15 cellular contexts compared by ENCODE assay signal in the genomic region with DNA sequence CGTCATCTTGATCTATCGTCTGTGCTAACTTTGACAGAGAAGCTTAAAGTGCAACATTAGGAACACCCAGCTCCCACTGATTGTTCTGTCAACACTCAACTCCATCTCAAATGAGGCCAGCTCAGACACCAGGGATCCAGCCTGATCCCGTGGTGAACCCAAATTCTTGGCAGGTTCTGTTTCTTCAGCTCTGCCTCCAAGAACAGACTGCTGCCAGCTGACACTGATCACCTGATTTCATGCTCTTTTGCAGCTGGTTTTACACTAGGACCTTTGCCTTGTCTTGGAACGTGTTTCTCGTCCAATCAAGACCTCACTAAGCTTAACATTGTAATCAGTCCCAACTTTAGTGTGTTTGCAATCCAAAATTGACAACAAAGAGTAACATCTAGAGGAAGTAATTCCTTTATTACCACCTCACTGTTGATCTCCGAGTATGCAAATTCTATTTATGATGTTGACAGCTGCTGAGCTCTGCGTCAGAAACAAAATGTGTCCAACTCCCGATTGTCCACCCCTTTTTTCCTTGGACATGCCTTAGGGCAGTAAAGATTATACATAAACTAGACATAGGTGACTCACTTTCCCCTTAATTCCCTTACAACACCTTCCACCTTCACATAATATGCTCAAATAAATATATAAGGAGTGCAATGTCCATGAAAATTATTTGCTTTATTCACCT. TPM values are rescaled to one million over a fixed set of nuclear protein-coding genes. Genes with fewer than 3 reads are reported as not detected.
DNase-seq lines count a peak whose midpoint lies in the region; ATAC-seq, FAIRE-seq and TF ChIP-seq lines count a peak whose summit lies in the region.
"Had no signal": no experiment of that assay in that cellular context is flagged by ENCODE, and none has a peak within 500 bp of the region (broad histone marks: within the 10 kb centered on the region; RNA-seq: fewer than 3 reads in every experiment).

No MANE protein-coding gene starts in this region.

- intact Hi-C loops in activated B cell treated with CpG ODN at 0.5 μM for 24 hours (cut with micrococcal nuclease) (no loop called here), left colon (cut with DNase I, micrococcal nuclease) (no loop called here)

- H3K9ac ChIP-seq in MM.1S (ENCODE audit: low read length) = peak overlapping the region; percentile 43; the same call in 1 of the 2 replicates

- POLR2A ChIA-PET in activated B cell treated with CpG ODN at 0.5 μM for 24 hours (lab: Charles Lee) = interaction anchor here (0.6 to 2.7 kb wide), 5 partner anchors 87 to 676 kb away, joined by 3 to 9 read pairs (median 6); partner anchors contain the start of genes ELOVL1 and KDM4A
- POLR2A ChIA-PET in activated CD8-positive, alpha-beta T cell treated with anti-CD3 and anti-CD28 coated beads, Interleukin-2, amount 10 ng/mL, durations not matched to agents 7 days and 5 days (lab: Charles Lee) = no interaction called here

- H3K36me3 ChIP-seq in MM.1S (replicated peaks; ENCODE audit: insufficient read depth, low read length) (no peaks in the 10 kb centered on the region; the same call in 1 of the 2 replicates), small intestine (ENCODE audit: control insufficient read depth in 2 of 2, insufficient read depth in 2 of 2, low read length in 2 of 2) (peaks cover 9 to 10% of the 10 kb centered on the region in 2 donors)

- H3K4me1 ChIP-seq in MM.1S (ENCODE audit: low read length) (peaks cover 12% of the 10 kb centered on the region), small intestine (ENCODE audit: control insufficient read depth in 2 of 2, insufficient read depth in 1 of 2, low read depth in 1 of 2, low read length in 1 of 2) (no peaks in the 10 kb centered on the region)

- ATAC-seq in activated B cell treated with CpG ODN at 0.5 μM for 24 hours (ENCODE audit: low read depth) (no peak), left colon (peak; percentile 46), GM21515 (IDR thresholded peaks at IDR 0.05; ENCODE audit: unreplicated experiment) (no peak)
- ATAC-seq in activated CD8-positive, alpha-beta T cell treated with anti-CD3 and anti-CD28 coated beads, Interleukin-2, amount 10 ng/mL, durations not matched to agents 7 days and 5 days = no peak

- no peak for TF ChIP-seq CTCF in MM.1S (IDR thresholded peaks at IDR 0.05; ENCODE audit: low read length)
- TF ChIP-seq CTCF in activated B cell treated with CpG ODN at 0.5 μM for 24 hours (IDR thresholded peaks at IDR 0.05) = no peak

- no peaks in the 10 kb centered on the region for H3K9me3 Mint-ChIP-seq in activated B cell treated with CpG ODN at 0.5 μM for 24 hours
- H3K9me3 Mint-ChIP-seq in activated CD8-positive, alpha-beta T cell treated with anti-CD3 and anti-CD28 coated beads, Interleukin-2, amount 10 ng/mL, durations not matched to agents 7 days and 5 days (ENCODE audit: insufficient read depth) = no peaks in the 10 kb centered on the region
- H3K9me3 Mint-ChIP-seq: activated CD4-positive, alpha-beta memory T cell treated with anti-CD3 and anti-CD28 coated beads for 36 hours had no signal

- peak overlapping the region; percentile 19 for H3K4me3 Mint-ChIP-seq in activated B cell treated with CpG ODN at 0.5 μM for 24 hours
- H3K4me3 Mint-ChIP-seq in activated CD8-positive, alpha-beta T cell treated with anti-CD3 and anti-CD28 coated beads, Interleukin-2, amount 10 ng/mL, durations not matched to agents 7 days and 5 days = no peak overlapping the region

- no peaks in the 10 kb centered on the region for H3K9me2 ChIP-seq in MM.1S (replicated peaks; ENCODE audit: insufficient read depth, low read length)

- no peaks in the 10 kb centered on the region for H3K79me2 ChIP-seq in MM.1S (ENCODE audit: low read length)

- no peaks in the 10 kb centered on the region for H4K20me1 ChIP-seq in MM.1S (ENCODE audit: insufficient read depth, low read length)

- peak overlapping the region; percentile 86; the same call in 1 of the 2 replicates for H3K27ac ChIP-seq in MM.1S (ENCODE audit: low read length)
- peak overlapping the region in 1 of 2 donors; percentile 81 for H3K27ac ChIP-seq in small intestine (ENCODE audit: low read depth in 1 of 2, low read length in 1 of 2)
- H3K27ac ChIP-seq: SJCRH30 had no signal

- H3K4me1 Mint-ChIP-seq in activated B cell treated with CpG ODN at 0.5 μM for 24 hours = peaks cover 17% of the 10 kb centered on the region
- peaks cover 22% of the 10 kb centered on the region for H3K4me1 Mint-ChIP-seq in activated CD8-positive, alpha-beta T cell treated with anti-CD3 and anti-CD28 coated beads, Interleukin-2, amount 10 ng/mL, durations not matched to agents 7 days and 5 days (ENCODE audit: low read depth)

- H2AFZ ChIP-seq in MM.1S (ENCODE audit: low read length) = peak overlapping the region; percentile 69; the same call in 1 of the 2 replicates

- no peaks in the 10 kb centered on the region for H3K9me3 ChIP-seq in MM.1S (replicated peaks; ENCODE audit: insufficient read depth, low read length)
- H3K9me3 ChIP-seq in small intestine (ENCODE audit: control insufficient read depth, low read depth) = no peaks in the 10 kb centered on the region
- H3K9me3 ChIP-seq: SJCRH30, vagina had no signal

- H3K4me3 ChIP-seq in MM.1S (ENCODE audit: low read length) = peak overlapping the region; percentile 60; the same call in 1 of the 2 replicates
- H3K4me3 ChIP-seq in small intestine (ENCODE audit: low read depth in 1 of 2, low read length in 2 of 2) = no peak overlapping the region
- H3K4me3 ChIP-seq: SJCRH30 had no signal

- CTCF ChIA-PET in activated B cell treated with CpG ODN at 0.5 μM for 24 hours (lab: Charles Lee) = no interaction called here
- CTCF ChIA-PET in activated CD8-positive, alpha-beta T cell treated with anti-CD3 and anti-CD28 coated beads, Interleukin-2, amount 10 ng/mL, durations not matched to agents 7 days and 5 days (lab: Charles Lee) = interaction anchor here (1.2 to 1.9 kb wide), 3 partner anchors 41 to 229 kb away, joined by 3 to 8 read pairs (median 8); no protein-coding TSS in a partner anchor

- FAIRE-seq in small intestine (lab: Jason Lieb, UNC) = no peak
- FAIRE-seq: frontal cortex had no signal

- H3K27me3 Mint-ChIP-seq in activated B cell treated with CpG ODN at 0.5 μM for 24 hours = peaks cover 20% of the 10 kb centered on the region
- peaks cover 38% of the 10 kb centered on the region for H3K27me3 Mint-ChIP-seq in activated CD8-positive, alpha-beta T cell treated with anti-CD3 and anti-CD28 coated beads, Interleukin-2, amount 10 ng/mL, durations not matched to agents 7 days and 5 days (ENCODE audit: low read depth)

- peak overlapping the region; percentile 82 for H3K4me2 ChIP-seq in MM.1S (ENCODE audit: low read depth, low read length)

- peaks cover 22% of the 10 kb centered on the region for H3F3A ChIP-seq in MM.1S (ENCODE audit: insufficient read depth, low read length)

- no peak for DNase-seq in MM.1S
- no peak for DNase-seq in activated B cell treated with CpG ODN at 0.5 μM for 24 hours
- DNase-seq in left colon = peak; percentile 47 to 58
- peak; percentile 82 for DNase-seq in small intestine
- DNase-seq in RPMI8226 = no peak
- no peak for DNase-seq in activated CD8-positive, alpha-beta T cell treated with anti-CD3 and anti-CD28 coated beads, Interleukin-2, amount 10 ng/mL, durations not matched to agents 7 days and 5 days
- DNase-seq: activated gamma-delta T cell; GDM1; NCI-H446 treated with DMSO at 0.1 percent for 48 hours; stimulated activated CD4-positive, alpha-beta T cell treated with anti-CD3 and anti-CD28 coated beads, Interleukin-4, amount 100 ng/mL, for 1 hour had no signal

- whole genome bisulfite sequencing in small intestine, 3 donors = 20 to 63% (median 39%) methylated on average over 8 of the region's 8 CpGs

- H3K36me3 Mint-ChIP-seq in activated B cell treated with CpG ODN at 0.5 μM for 24 hours (ENCODE audit: low read depth) = peaks cover 21% of the 10 kb centered on the region
- H3K36me3 Mint-ChIP-seq in activated CD8-positive, alpha-beta T cell treated with anti-CD3 and anti-CD28 coated beads, Interleukin-2, amount 10 ng/mL, durations not matched to agents 7 days and 5 days (ENCODE audit: low read depth) = peaks cover 18% of the 10 kb centered on the region

- H3K27ac Mint-ChIP-seq in activated B cell treated with CpG ODN at 0.5 μM for 24 hours = no peak overlapping the region
- no peak overlapping the region for H3K27ac Mint-ChIP-seq in activated CD8-positive, alpha-beta T cell treated with anti-CD3 and anti-CD28 coated beads, Interleukin-2, amount 10 ng/mL, durations not matched to agents 7 days and 5 days

- H3K27me3 ChIP-seq in MM.1S (replicated peaks; ENCODE audit: insufficient read depth, low read length) (no peaks in the 10 kb centered on the region), small intestine (ENCODE audit: control insufficient read depth in 2 of 2, insufficient read depth in 2 of 2, low read length in 2 of 2) (no peaks in the 10 kb centered on the region)
- H3K27me3 ChIP-seq: SJCRH30, vagina had no signal

RNA-seq across cellular contexts. Expression of gene HYI, which starts 1.6 kb away (rescaled TPM):
- total RNA-seq in activated B cell treated with CpG ODN at 0.5 μM for 24 hours (10.0 and 12.3 TPM in 2 replicates), left colon (10 to 100 TPM; 60.9 to 74.3 TPM)
- polyA plus RNA-seq in small intestine = 100 to 1,000 TPM in 2 of 3 donors, 10 to 100 TPM in 1; 42.6 to 234 (median 212) TPM
- total RNA-seq in activated CD8-positive, alpha-beta T cell treated with anti-CD3 and anti-CD28 coated beads, Interleukin-2, amount 10 ng/mL, durations not matched to agents 7 days and 5 days = 1 to 10 TPM; 8.4 to 9.5 TPM
- total RNA-seq: SJCRH30 had no signal

Comparison
In these comparisons a context has a peak if more than half of its experiments do, and no peak if none do; other contexts are left out.
1. DNase-seq: peak in left colon (2 of 2) and small intestine (single experiment); none in MM.1S (single experiment), activated B cell treated with CpG ODN at 0.5 μM for 24 hours (single experiment), RPMI8226 (single experiment) and activated CD8-positive, alpha-beta T cell treated with anti-CD3 and anti-CD28 coated beads, Interleukin-2, amount 10 ng/mL, durations not matched to agents 7 days and 5 days (single experiment).